ENCODE assay signal across 1 cellular context in genomic region chr15:64582202-64582601, GRCh38.
TF ChIP-seq lines count a peak whose summit lies in the region.

No MANE protein-coding gene starts in this region.

TF ChIP-seq in GM23338, 12 proteins besides CTCF, POLR2A, EP300 and RAD21 (continued from another document):
- TF ChIP-seq ZNF462 (CRISPR knock-in tag; IDR thresholded peaks at IDR 0.05) (no peak), STAT1 (IDR thresholded peaks at IDR 0.05; ENCODE audit: unreplicated experiment) (no peak), POLR2AphosphoS5 (IDR thresholded peaks at IDR 0.05; ENCODE audit: low read depth) (no peak), JUNB (IDR thresholded peaks at IDR 0.05; ENCODE audit: unreplicated experiment) (no peak), EZH2 (IDR thresholded peaks at IDR 0.05; ENCODE audit: low read depth, unreplicated experiment) (no peak), NANOG (IDR thresholded peaks at IDR 0.05; ENCODE audit: borderline replicate concordance) (no peak), ETS1 (IDR thresholded peaks at IDR 0.05) (no peak), ZNF331 (CRISPR knock-in tag; IDR thresholded peaks at IDR 0.05; ENCODE audit: low read depth) (no peak), CREB1 (CRISPR knock-in tag; IDR thresholded peaks at IDR 0.05; ENCODE audit: low read depth) (no peak), REST (IDR thresholded peaks at IDR 0.05; ENCODE audit: unreplicated experiment) (no peak), EZH2phosphoT487 (IDR thresholded peaks at IDR 0.05; ENCODE audit: unreplicated experiment) (no peak)
